ENCODE assay signal across 26 cellular contexts in the genomic region with DNA sequence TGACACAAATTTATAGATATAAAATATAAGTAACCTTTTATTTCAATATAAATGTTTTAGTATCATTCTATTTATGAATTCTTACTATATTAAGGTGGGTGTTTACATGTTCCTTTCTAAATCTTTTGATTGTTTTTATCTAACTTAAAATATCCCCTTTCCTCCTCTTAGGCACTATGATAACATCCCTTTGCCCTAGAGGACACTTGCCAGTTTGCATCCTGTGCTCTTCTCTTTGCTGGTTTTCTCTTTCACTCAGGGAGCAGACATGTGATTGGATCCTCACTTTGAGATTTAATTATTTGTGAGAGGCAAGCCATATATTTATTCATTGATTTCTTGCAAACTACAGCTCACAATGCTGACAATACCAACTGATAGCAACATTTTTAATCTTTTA. TPM values are rescaled to one million over a fixed set of nuclear protein-coding genes. Genes with fewer than 3 reads are reported as not detected.
DNase-seq lines count a peak whose midpoint lies in the region; ATAC-seq and TF ChIP-seq lines count a peak whose summit lies in the region.
"Had no signal": no experiment of that assay in that cellular context is flagged by ENCODE, and none has a peak within 500 bp of the region (broad histone marks: within the 10 kb centered on the region; RNA-seq: fewer than 3 reads in every experiment).

No MANE protein-coding gene starts in this region.

- H3K23ac ChIP-seq in H9 (ENCODE audit: insufficient read length, low read depth, low read length): no peak overlapping the region

- H2BK12ac ChIP-seq in H9 (ENCODE audit: insufficient read length, low read depth, low read length): no peak overlapping the region

- no peak overlapping the region for H3K4me2 ChIP-seq in H9 (ENCODE audit: insufficient read depth, insufficient read length, low read length)
- H3K4me2 ChIP-seq: PC-9 had no signal

- no peak overlapping the region for H3K9ac ChIP-seq in H9 (ENCODE audit: extremely low read depth, insufficient read length, low read length)

- no peak overlapping the region for H2BK5ac ChIP-seq in H9 (ENCODE audit: insufficient read length, low read length)

- peaks cover 0 to 2% (median 0%) of the 10 kb centered on the region in 3 experiments; a peak in 2 of 7 replicates for H3K36me3 Mint-ChIP-seq in H9 (ENCODE audit: insufficient read depth in 1 of 3, low read depth in 3 of 3)
- H3K36me3 Mint-ChIP-seq in stimulated activated memory B cell treated with anti-CD40 and anti-IgM and Interleukin-4, amounts not matched to agents 10 μg/mL and 1 μg/mL and 100 μg/mL, for 72 hours: peaks cover 6% of the 10 kb centered on the region

- no peak overlapping the region for H3K14ac ChIP-seq in H9 (ENCODE audit: insufficient read depth, low read length)

- no peaks in the 10 kb centered on the region for H3K27me3 Mint-ChIP-seq in H9 (ENCODE audit: low read depth)
- no peaks in the 10 kb centered on the region for H3K27me3 Mint-ChIP-seq in stimulated activated memory B cell treated with anti-CD40 and anti-IgM and Interleukin-4, amounts not matched to agents 10 μg/mL and 1 μg/mL and 100 μg/mL, for 72 hours

- H3K18ac ChIP-seq in H9 (ENCODE audit: insufficient read length, low read depth, low read length): no peak overlapping the region

- no peaks in the 10 kb centered on the region for H3K27me3 ChIP-seq in H9 (ENCODE audit: insufficient read depth, low read length)
- H3K27me3 ChIP-seq: SJCRH30 had no signal

- peaks cover 6 to 11% of the 10 kb centered on the region in 2 experiments; a peak in 4 of 5 replicates for H3K9me3 Mint-ChIP-seq in H9
- peaks cover 5% of the 10 kb centered on the region for H3K9me3 Mint-ChIP-seq in stimulated activated memory B cell treated with anti-CD40 and anti-IgM and Interleukin-4, amounts not matched to agents 10 μg/mL and 1 μg/mL and 100 μg/mL, for 72 hours

- H3K79me2 ChIP-seq in H9 (ENCODE audit: insufficient read depth, low read length): no peaks in the 10 kb centered on the region

- no peak overlapping the region for H2BK20ac ChIP-seq in H9 (ENCODE audit: low read depth, low read length, poor library complexity, severe bottlenecking)

- H2AK5ac ChIP-seq in H9 (ENCODE audit: insufficient read length, low read length): no peak overlapping the region

- no peak overlapping the region for H3K4me3 Mint-ChIP-seq in H9
- no peak overlapping the region for H3K4me3 Mint-ChIP-seq in stimulated activated memory B cell treated with anti-CD40 and anti-IgM and Interleukin-4, amounts not matched to agents 10 μg/mL and 1 μg/mL and 100 μg/mL, for 72 hours
- H3K4me3 Mint-ChIP-seq: HFFc6 had no signal

- H4K20me1 ChIP-seq in H9 (ENCODE audit: control insufficient read depth, insufficient read depth, insufficient read length): no peaks in the 10 kb centered on the region

- DNase-seq in ELR (ENCODE audit: low read depth): peak; percentile 8
- DNase-seq in H9: no peak
- DNase-seq in choroid plexus epithelial cell (ENCODE audit: low read depth): no peak
- no peak for DNase-seq in left lobe of liver (ENCODE audit: low spot score)
- DNase-seq in GM20000 (ENCODE audit: low spot score): no peak
- DNase-seq: Calu3, DMS153, GDM1, HFFc6, NCI-H1092, NCI-H1417 treated with DMSO at 0.1 percent for 48 hours, NCI-H1694 treated with DMSO at 0.1 percent for 48 hours, NCI-H2081, NCI-H2227 treated with DMSO at 0.1 percent for 48 hours, NCI-H526 treated with DMSO at 0.1 percent for 48 hours, PC-9, SJCRH30 had no signal

- H2BK15ac ChIP-seq in H9 (ENCODE audit: low read depth, low read length): no peak overlapping the region

- no peak overlapping the region for H3T11ph ChIP-seq in H9 (ENCODE audit: low read length)

- H3K4me3 ChIP-seq in choroid plexus epithelial cell (ENCODE audit: low read depth, low read length): no peak overlapping the region
- H3K4me3 ChIP-seq: GM12878, PC-9, SJCRH30 had no signal

- no peak overlapping the region for H4K91ac ChIP-seq in H9 (ENCODE audit: insufficient read length, low read depth, low read length)

- no peak overlapping the region for H4K8ac ChIP-seq in H9 (replicated peaks; ENCODE audit: insufficient read length, low read depth, low read length)

- H3K4me1 ChIP-seq in H9 (ENCODE audit: insufficient read depth, low read length): no peaks in the 10 kb centered on the region
- H3K4me1 ChIP-seq: SJCRH30 had no signal

- no peaks in the 10 kb centered on the region for H3K79me1 ChIP-seq in H9 (ENCODE audit: insufficient read depth, low read depth, low read length, poor library complexity, severe bottlenecking)

- no peak overlapping the region for H2BK120ac ChIP-seq in H9 (ENCODE audit: low read depth, low read length, poor library complexity, severe bottlenecking)

- no peak overlapping the region for H2AFZ ChIP-seq in H9 (ENCODE audit: low read length)
- H2AFZ ChIP-seq: PC-9 had no signal

- peak; percentile 46 for TF ChIP-seq CTCF in H9 (conservative IDR thresholded peaks at IDR 0.05)
- peak; percentile 8 for TF ChIP-seq CTCF in choroid plexus epithelial cell (conservative IDR thresholded peaks at IDR 0.05; ENCODE audit: low read depth, low read length)
- no peak for TF ChIP-seq CTCF in GM20000 (IDR thresholded peaks at IDR 0.05; ENCODE audit: extremely low read depth, missing control alignments)

- H3K56ac ChIP-seq in H9 (ENCODE audit: insufficient read length, low read depth, low read length): no peak overlapping the region

- H3K4me1 Mint-ChIP-seq in H9: no peaks in the 10 kb centered on the region
- H3K4me1 Mint-ChIP-seq in stimulated activated memory B cell treated with anti-CD40 and anti-IgM and Interleukin-4, amounts not matched to agents 10 μg/mL and 1 μg/mL and 100 μg/mL, for 72 hours: no peaks in the 10 kb centered on the region

- no peak overlapping the region for H3K4ac ChIP-seq in H9 (ENCODE audit: low read depth, low read length)

- H3K27ac Mint-ChIP-seq in H9: no peak overlapping the region
- H3K27ac Mint-ChIP-seq in stimulated activated memory B cell treated with anti-CD40 and anti-IgM and Interleukin-4, amounts not matched to agents 10 μg/mL and 1 μg/mL and 100 μg/mL, for 72 hours: no peak overlapping the region
- H3K27ac Mint-ChIP-seq: HFFc6 had no signal

- ATAC-seq in left lobe of liver (peak; percentile 42), HG02852 (IDR thresholded peaks at IDR 0.05; ENCODE audit: unreplicated experiment) (no peak)
- no peak for ATAC-seq in stimulated activated memory B cell treated with anti-CD40 and anti-IgM and Interleukin-4, amounts not matched to agents 10 μg/mL and 1 μg/mL and 100 μg/mL, for 72 hours
- ATAC-seq: GM12878, Right ventricle myocardium inferior had no signal

- H3K9me3 ChIP-seq in H9 (ENCODE audit: control insufficient read depth, low read depth, low read length): no peaks in the 10 kb centered on the region

- H4K5ac ChIP-seq in H9 (ENCODE audit: insufficient read length, low read depth, low read length): no peak overlapping the region

- no peaks in the 10 kb centered on the region for H3K23me2 ChIP-seq in H9 (ENCODE audit: insufficient read length, low read depth, low read length, poor library complexity, severe bottlenecking)

- H3K27ac ChIP-seq in H9 (ENCODE audit: insufficient read length, low read depth, low read length): no peak overlapping the region
- H3K27ac ChIP-seq: HL-60, PC-9, SJCRH30 had no signal

RNA-seq across cellular contexts. Expression of gene LRIT3, which starts 16.2 kb away (rescaled TPM):
- total RNA-seq in H9 (2021) (0.07 and 0.09 TPM in 2 replicates), left lobe of liver (0.08 TPM)
- total RNA-seq: A172, Daoy, GM12878, NCI-H460, PC-9, Right ventricle myocardium inferior, RPMI7951 had no signal

RNA-seq across cellular contexts. Expression of gene RRH, which starts 36.4 kb away (rescaled TPM):
- total RNA-seq in H9 (2021) (0.20 TPM in 1 of 2 replicates, not detected in the other), left lobe of liver (not detected)
- total RNA-seq: Daoy, GM12878, HFFc6, NCI-H460, Right ventricle myocardium inferior, RPMI7951, SJCRH30 had no signal

RNA-seq across cellular contexts. Expression of gene EGF, which starts 48.5 kb away (rescaled TPM):
- 1.1 and 1.5 TPM in 2 replicates for total RNA-seq in H9 (2021)
- total RNA-seq in left lobe of liver: 0.15 TPM

RNA-seq across cellular contexts. Expression of gene GAR1, which starts 48.6 kb away (rescaled TPM):
- total RNA-seq in H9 (2021): 42.7 and 45.3 TPM in 2 replicates
- total RNA-seq in left lobe of liver: 3.6 TPM
